In the genomic region with DNA sequence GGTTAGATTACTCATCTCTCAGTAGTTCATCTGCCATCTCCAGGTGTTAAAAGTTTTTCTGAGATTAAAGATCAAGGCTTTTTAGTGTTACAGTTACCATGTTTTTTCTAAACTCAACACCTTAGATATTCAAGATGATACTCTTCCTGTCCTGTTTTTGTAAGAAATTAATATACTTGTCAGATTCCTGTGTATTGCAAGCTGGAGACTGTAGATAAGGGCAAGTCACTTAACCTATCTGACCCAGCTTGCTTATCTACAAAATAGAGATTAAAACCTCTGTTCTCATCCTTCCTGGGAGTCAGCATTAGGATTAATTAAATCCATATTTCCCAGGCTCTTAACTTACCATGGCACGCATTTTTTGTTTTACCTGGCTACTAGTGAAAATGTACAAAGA, we compare ENCODE assay signal across 23 cellular contexts. TPM values are rescaled to one million over a fixed set of nuclear protein-coding genes. Genes with fewer than 3 reads are reported as not detected.
DNase-seq lines count a peak whose midpoint lies in the region; ATAC-seq and TF ChIP-seq lines count a peak whose summit lies in the region.
"Had no signal": no experiment of that assay in that cellular context is flagged by ENCODE, and none has a peak within 500 bp of the region (broad histone marks: within the 10 kb centered on the region; RNA-seq: fewer than 3 reads in every experiment).

No MANE protein-coding gene starts in this region.

- H3K4me3 ChIP-seq in A673 (ENCODE audit: low read depth, low read length, poor library complexity, severe bottlenecking): no peak overlapping the region
- no peak overlapping the region for H3K4me3 ChIP-seq in Loucy (ENCODE audit: low read length, poor library complexity, severe bottlenecking)
- H3K4me3 ChIP-seq: A549, SK-N-MC had no signal

- H3K4me3 Mint-ChIP-seq in activated T-helper 17 cell treated with anti-CD3 and anti-CD28 coated beads, Interleukin-2, amount 50 U/mL, for 72 hours: no peak overlapping the region
- no peak overlapping the region for H3K4me3 Mint-ChIP-seq in nephron progenitor cell
- H3K4me3 Mint-ChIP-seq: CD8-positive, alpha-beta T cell; IgD-negative memory B cell had no signal

- H3K4me2 ChIP-seq in Loucy (ENCODE audit: low read depth, low read length, poor library complexity, severe bottlenecking): no peak overlapping the region
- H3K4me2 ChIP-seq: A549 had no signal

- no peak for TF ChIP-seq CTCF in A673 (conservative IDR thresholded peaks at IDR 0.05; ENCODE audit: low read depth, low read length)
- no peak for TF ChIP-seq CTCF in Loucy (conservative IDR thresholded peaks at IDR 0.05; ENCODE audit: low read length)
- no peak for TF ChIP-seq CTCF in nephron progenitor cell (IDR thresholded peaks at IDR 0.05)

- peak overlapping the region; percentile 2 for H3K27ac ChIP-seq in A673 (ENCODE audit: low read depth, low read length, poor library complexity, severe bottlenecking)
- H3K27ac ChIP-seq: A549, HL-60, SK-N-MC had no signal

- H3K4me1 Mint-ChIP-seq in activated T-helper 17 cell treated with anti-CD3 and anti-CD28 coated beads, Interleukin-2, amount 50 U/mL, for 72 hours: peaks cover 5% of the 10 kb centered on the region
- no peaks in the 10 kb centered on the region for H3K4me1 Mint-ChIP-seq in nephron progenitor cell
- H3K4me1 Mint-ChIP-seq: IgD-negative memory B cell had no signal

- no peaks in the 10 kb centered on the region for H3K9me3 Mint-ChIP-seq in activated T-helper 17 cell treated with anti-CD3 and anti-CD28 coated beads, Interleukin-2, amount 50 U/mL, for 72 hours
- H3K9me3 Mint-ChIP-seq in nephron progenitor cell: no peaks in the 10 kb centered on the region
- H3K9me3 Mint-ChIP-seq: CD8-positive, alpha-beta T cell; IgD-negative memory B cell had no signal

- H3K36me3 ChIP-seq in A673 (ENCODE audit: insufficient read depth, low read length, poor library complexity, severe bottlenecking): peaks cover 51% of the 10 kb centered on the region
- H3K36me3 ChIP-seq in Loucy (ENCODE audit: insufficient read depth, low read length): peaks cover 54% of the 10 kb centered on the region

- intact Hi-C loops in A673 (cut with micrococcal nuclease; ENCODE audit: unreplicated experiment): no loop called here

- no peaks in the 10 kb centered on the region for H3K27me3 Mint-ChIP-seq in activated T-helper 17 cell treated with anti-CD3 and anti-CD28 coated beads, Interleukin-2, amount 50 U/mL, for 72 hours
- no peaks in the 10 kb centered on the region for H3K27me3 Mint-ChIP-seq in nephron progenitor cell (ENCODE audit: low read depth, poor library complexity)
- H3K27me3 Mint-ChIP-seq: IgD-negative memory B cell had no signal

- peaks cover 5% of the 10 kb centered on the region for H3K4me1 ChIP-seq in A673 (ENCODE audit: insufficient read depth, low read length, poor library complexity, severe bottlenecking)
- H3K4me1 ChIP-seq in Loucy (ENCODE audit: insufficient read depth, low read length, poor library complexity, severe bottlenecking): peaks cover 11% of the 10 kb centered on the region
- H3K4me1 ChIP-seq: A549, Caco-2 had no signal

- no peak for ATAC-seq in activated T-helper 17 cell treated with anti-CD3 and anti-CD28 coated beads, Interleukin-2, amount 50 U/mL, for 72 hours (replicated peaks)
- no peak for ATAC-seq in HG02973 (IDR thresholded peaks at IDR 0.05; ENCODE audit: unreplicated experiment)
- ATAC-seq: A549; CD8-positive, alpha-beta T cell had no signal

- peaks cover 16% of the 10 kb centered on the region; the same call in 1 of the 2 replicates for H3K79me2 ChIP-seq in Loucy (ENCODE audit: insufficient read depth, low read length)

- no peak overlapping the region for H2AFZ ChIP-seq in Loucy (ENCODE audit: low read length)

- no peak for DNase-seq in A673 (ENCODE audit: low spot score)
- DNase-seq in nephron progenitor cell: no peak
- DNase-seq in NCI-H748 treated with DMSO at 0.1 percent for 48 hours (lab: John Stamatoyannopoulos, UW): no peak
- DNase-seq in stimulated activated CD4-positive, alpha-beta T cell treated with anti-CD3 and anti-CD28 coated beads, Interleukin-1b, Interleukin-23, amount 100 ng/mL, for 48 hours: no peak
- DNase-seq: C1 segment of cervical spinal cord; Caco-2; CD8-positive, alpha-beta T cell; GF-D8; HCEC 1CT; Karpas-422; NCI-H1092 treated with DMSO at 0.1 percent for 48 hours; NCI-H1436 treated with DMSO at 0.1 percent for 48 hours; NCI-H187 treated with DMSO at 0.1 percent for 48 hours; NCI-H524; NCI-H774; SIG-M5 had no signal

- POLR2A ChIA-PET in A673 (lab: Charles Lee; ENCODE audit: low non-redundant PET): no interaction called here

- BruUV-seq in A673 (replicated peaks; lab: Mats Ljungman, UMichigan): no TSS peak

- no peaks in the 10 kb centered on the region for H4K20me1 ChIP-seq in Loucy (ENCODE audit: insufficient read depth, low read length, poor library complexity, severe bottlenecking)

- peaks cover 93% of the 10 kb centered on the region for H3K36me3 Mint-ChIP-seq in activated T-helper 17 cell treated with anti-CD3 and anti-CD28 coated beads, Interleukin-2, amount 50 U/mL, for 72 hours (ENCODE audit: low read depth)
- H3K36me3 Mint-ChIP-seq in nephron progenitor cell (ENCODE audit: low read depth): peaks cover 51% of the 10 kb centered on the region

- H3K9me2 ChIP-seq in Loucy (replicated peaks; ENCODE audit: low read depth, low read length): no peaks in the 10 kb centered on the region

- H3F3A ChIP-seq in Loucy (ENCODE audit: low read depth): no peaks in the 10 kb centered on the region

- H3K27ac Mint-ChIP-seq in activated T-helper 17 cell treated with anti-CD3 and anti-CD28 coated beads, Interleukin-2, amount 50 U/mL, for 72 hours: peak overlapping the region; percentile 16
- peak overlapping the region; percentile 1 for H3K27ac Mint-ChIP-seq in nephron progenitor cell
- H3K27ac Mint-ChIP-seq: CD8-positive, alpha-beta T cell; IgD-negative memory B cell had no signal

- no peaks in the 10 kb centered on the region for H3K9me3 ChIP-seq in A673 (ENCODE audit: low read depth, low read length, poor library complexity, severe bottlenecking)
- no peaks in the 10 kb centered on the region for H3K9me3 ChIP-seq in Loucy (ENCODE audit: insufficient read depth, low read depth, low read length)
- H3K9me3 ChIP-seq: A549, Caco-2 had no signal

- CTCF ChIA-PET in A673 (lab: Charles Lee): no interaction called here

- H3K27me3 ChIP-seq in A673 (replicated peaks; ENCODE audit: insufficient read depth, low read depth, low read length, poor library complexity) (no peaks in the 10 kb centered on the region), Loucy (ENCODE audit: insufficient read depth, low read length, poor library complexity, severe bottlenecking) (no peaks in the 10 kb centered on the region)

- peak overlapping the region; percentile 9 for H3K9ac ChIP-seq in Loucy (ENCODE audit: low read depth, low read length, poor library complexity, severe bottlenecking)

RNA-seq across cellular contexts. Expression of gene SUGT1, which starts 25.2 kb away (rescaled TPM):
- 104 and 132 TPM in 2 replicates for total RNA-seq in A673 (2021)
- total RNA-seq in activated T-helper 17 cell treated with anti-CD3 and anti-CD28 coated beads, Interleukin-2, amount 50 U/mL, for 72 hours: 10 to 100 TPM; 50.2 to 66.7 TPM

RNA-seq across cellular contexts. Expression of gene HNRNPA1L2, which starts 35.6 kb away (rescaled TPM):
- total RNA-seq in A673 (2021): 10.1 and 10.7 TPM in 2 replicates
- 1 to 10 TPM; 4.4 to 8.1 TPM for total RNA-seq in activated T-helper 17 cell treated with anti-CD3 and anti-CD28 coated beads, Interleukin-2, amount 50 U/mL, for 72 hours
